Comparison of ENCODE assay signal across 25 cellular contexts in the genomic region with DNA sequence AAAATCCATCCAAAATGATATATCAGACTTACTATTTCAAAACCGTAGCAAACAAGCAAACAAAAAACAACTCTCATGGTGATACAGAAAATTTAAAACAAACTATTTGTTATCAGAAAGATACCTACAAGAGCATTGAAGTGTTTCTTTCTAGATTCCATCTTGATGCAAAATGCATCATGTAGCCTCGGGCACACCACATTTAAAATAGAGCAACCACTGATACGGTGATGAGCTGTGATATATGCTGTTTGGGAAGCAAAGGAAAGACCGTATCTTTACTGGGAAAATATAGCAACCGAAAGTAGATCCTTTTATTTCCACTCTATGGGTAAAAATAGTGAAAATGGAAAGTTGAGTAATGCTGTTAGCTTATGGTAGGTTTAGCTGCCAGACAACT.
"Had no signal": no experiment of that assay in that cellular context is flagged by ENCODE, and none has a peak within 500 bp of the region (broad histone marks: within the 10 kb centered on the region; RNA-seq: fewer than 3 reads in every experiment).

No MANE protein-coding gene starts in this region.

- H3K9me3 ChIP-seq: stomach, suprapubic skin, testis, thoracic aorta, thyroid gland, tibial artery, tibial nerve, transverse colon, upper lobe of left lung, upper lobe of right lung, uterus, vagina had no signal

- H3K27me3 ChIP-seq: stomach, suprapubic skin, testis, thyroid gland, tibial artery, tibial nerve, transverse colon, upper lobe of left lung, upper lobe of right lung, uterus, vagina had no signal

- DNase-seq: stimulated activated CD4-positive, alpha-beta T cell treated with anti-CD3 and anti-CD28 coated beads, Interleukin-2, amount 100 ng/mL, for 48 hours; stimulated activated CD4-positive, alpha-beta T cell treated with anti-CD3 and anti-CD28 coated beads, Interleukin-4, amount 100 ng/mL, for 1 hour; stimulated activated CD4-positive, alpha-beta T cell treated with anti-CD3 and anti-CD28 coated beads, Interleukin-4, amount 100 ng/mL, for 24 hours; stimulated activated CD4-positive, alpha-beta T cell treated with anti-CD3 and anti-CD28 coated beads, Interleukin-4, amount 100 ng/mL, for 4 hours; stimulated activated CD8-positive, alpha-beta memory T cell treated with anti-CD3 and anti-CD28 coated beads, Interleukin-4, amount 100 ng/mL, for 48 hours; stimulated activated naive B cell treated with anti-CD40 and anti-IgM and Interleukin-4, amounts not matched to agents 10 μg/mL and 1 μg/mL and 100 μg/mL, for 72 hours; stimulated activated naive CD4-positive, alpha-beta T cell; stimulated activated naive CD4-positive, alpha-beta T cell treated with Interleukin-2 at 50 U/mL for 16 hours; stimulated activated naive CD8-positive, alpha-beta T cell treated with anti-CD3 and anti-CD28 coated beads, Interleukin-15, amount 100 ng/mL, for 72 hours; stimulated activated naive CD8-positive, alpha-beta T cell treated with anti-CD3 and anti-CD28 coated beads, Interleukin-15, Interleukin-2, amounts not matched to agents 100 U/mL and 50 U/mL, for 24 hours; stomach; substantia nigra; testis; thyroid gland; tibial artery; transverse colon; upper lobe of left lung; upper lobe of right lung; uterus had no signal

- H3K4me1 ChIP-seq: stomach, suprapubic skin, testis, thyroid gland, tibial artery, tibial nerve, transverse colon, upper lobe of left lung, upper lobe of right lung, uterus, vagina had no signal

- H3K36me3 ChIP-seq: stomach, suprapubic skin, thoracic aorta, thyroid gland, tibial artery, tibial nerve, transverse colon, upper lobe of left lung, upper lobe of right lung, uterus, vagina had no signal

- H3K4me3 ChIP-seq: stomach, suprapubic skin, testis, thoracic aorta, thyroid gland, tibial artery, tibial nerve, transverse colon, upper lobe of left lung, upper lobe of right lung, uterus, vagina had no signal

- H3K27ac ChIP-seq: stomach, suprapubic skin, testis, thoracic aorta, thyroid gland, tibial artery, tibial nerve, transverse colon, upper lobe of left lung, upper lobe of right lung, uterus, vagina had no signal

- ATAC-seq: stimulated activated effector memory CD8-positive, alpha-beta T cell treated with anti-CD3 and anti-CD28 coated beads, Interleukin-12 subunit alpha, Interleukin-12 subunit beta, amount 100 ng/mL, for 72 hours; stimulated activated memory B cell treated with anti-CD40 and anti-IgM and Interleukin-4, amounts not matched to agents 10 μg/mL and 1 μg/mL and 100 μg/mL, for 72 hours; stimulated activated naive B cell treated with anti-CD40 and anti-IgM and Interleukin-4, amounts not matched to agents 10 μg/mL and 1 μg/mL and 100 μg/mL, for 72 hours; stimulated activated naive CD8-positive, alpha-beta T cell treated with anti-CD3 and anti-CD28 coated beads, Interleukin-15, amount 100 ng/mL, for 72 hours; stimulated activated naive CD8-positive, alpha-beta T cell treated with anti-CD3 and anti-CD28 coated beads, Interleukin-15, Interleukin-2, amounts not matched to agents 100 U/mL and 50 U/mL, for 24 hours; upper lobe of right lung had no signal
